19 cellular contexts compared by ENCODE assay signal in the genomic region with DNA sequence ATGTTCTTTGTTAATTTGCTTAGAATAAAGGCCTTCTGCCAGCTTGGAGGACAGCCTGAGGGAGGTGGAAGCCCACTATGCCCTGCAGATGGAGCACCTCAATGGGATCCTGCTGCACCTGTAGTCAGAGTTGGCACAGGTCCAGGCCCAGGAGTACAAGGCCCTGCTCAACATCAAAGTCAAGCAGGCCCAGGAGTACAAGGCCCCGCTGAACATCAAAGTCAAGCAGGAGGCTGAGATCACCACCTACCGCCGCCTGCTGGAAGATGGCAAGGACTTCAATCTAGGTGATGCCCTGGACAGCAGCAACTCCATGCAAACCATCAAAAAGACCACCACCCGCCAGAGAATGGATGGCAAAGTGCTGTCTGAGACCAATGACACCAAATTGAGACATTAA. TPM values are rescaled to one million over a fixed set of nuclear protein-coding genes. Genes with fewer than 3 reads are reported as not detected.
DNase-seq lines count a peak whose midpoint lies in the region; ATAC-seq and TF ChIP-seq lines count a peak whose summit lies in the region.
"Had no signal": no experiment of that assay in that cellular context is flagged by ENCODE, and none has a peak within 500 bp of the region (broad histone marks: within the 10 kb centered on the region; RNA-seq: fewer than 3 reads in every experiment).

No MANE protein-coding gene starts in this region.

- H3K27me3 ChIP-seq in endodermal cell (ENCODE audit: control insufficient read depth, insufficient read depth, low read length, poor library complexity, severe bottlenecking) = no peaks in the 10 kb centered on the region
- H3K27me3 ChIP-seq: stomach had no signal

- H3K36me3 ChIP-seq in endodermal cell (ENCODE audit: control insufficient read depth, insufficient read depth, low read length) = no peaks in the 10 kb centered on the region
- H3K36me3 ChIP-seq: left ventricle myocardium inferior, prostate gland, stomach had no signal

- WGBS in endodermal cell (ENCODE audit: insufficient coverage in 1 of 2, insufficient read length in 1 of 2), 2 experiments = 65 to 80% methylated on average over 2 to 4 of the region's 4 CpGs

- peak; percentile 74 for TF ChIP-seq CTCF in endodermal cell (conservative IDR thresholded peaks at IDR 0.05)

- no peak overlapping the region for H3K9ac ChIP-seq in endodermal cell (ENCODE audit: extremely low read depth, low read length, poor library complexity, severe bottlenecking)

- no peaks in the 10 kb centered on the region for H3K36me3 Mint-ChIP-seq in endodermal cell (ENCODE audit: low read depth)

- no peaks in the 10 kb centered on the region for H3K27me3 Mint-ChIP-seq in endodermal cell (ENCODE audit: insufficient read depth)
- H3K27me3 Mint-ChIP-seq: activated naive CD4-positive, alpha-beta T cell treated with anti-CD3 and anti-CD28 coated beads, Interleukin-2, amount 50 U/mL, for 24 hours had no signal

- no peak overlapping the region for H3K4me3 ChIP-seq in endodermal cell (ENCODE audit: low read length)
- H3K4me3 ChIP-seq: left ventricle myocardium inferior, prostate gland, stomach had no signal

- no peaks in the 10 kb centered on the region for H3K4me1 ChIP-seq in endodermal cell (ENCODE audit: control insufficient read depth, insufficient read depth, low read length)
- H3K4me1 ChIP-seq: left ventricle myocardium inferior, prostate gland, stomach had no signal

- H3K4me1 Mint-ChIP-seq in endodermal cell = peaks cover 18% of the 10 kb centered on the region
- H3K4me1 Mint-ChIP-seq: activated naive CD4-positive, alpha-beta T cell treated with anti-CD3 and anti-CD28 coated beads, Interleukin-2, amount 50 U/mL, for 24 hours had no signal

- no peak for ATAC-seq in GM21723 (IDR thresholded peaks at IDR 0.05; ENCODE audit: unreplicated experiment)
- ATAC-seq: activated T-cell treated with anti-CD3 and anti-CD28 coated beads, Interleukin-2, amount 50 U/mL, for 4 hours; effector memory CD8-positive, alpha-beta T cell had no signal

- H3K9me3 Mint-ChIP-seq in endodermal cell = peaks cover 17% of the 10 kb centered on the region

- no peak overlapping the region for H3K27ac Mint-ChIP-seq in endodermal cell
- H3K27ac Mint-ChIP-seq: activated naive CD4-positive, alpha-beta T cell treated with anti-CD3 and anti-CD28 coated beads, Interleukin-2, amount 50 U/mL, for 24 hours; effector memory CD8-positive, alpha-beta T cell had no signal

- peak; percentile 2 for DNase-seq in NCI-H2171 treated with DMSO at 0.1 percent for 48 hours (lab: John Stamatoyannopoulos, UW)
- no peak for DNase-seq in NCI-H2171 (lab: John Stamatoyannopoulos, UW)
- peak; percentile 21 for DNase-seq in COLO668 (lab: John Stamatoyannopoulos, UW; ENCODE audit: unreplicated experiment)
- DNase-seq in NAMALWA (ENCODE audit: low spot score) = peak; percentile 17
- peak; percentile 65 for DNase-seq in endodermal cell
- DNase-seq in NOMO-1 treated with DMSO at 0.1 percent for 48 hours (lab: John Stamatoyannopoulos, UW; ENCODE audit: unreplicated experiment) = no peak
- DNase-seq in NCI-H2107 (lab: John Stamatoyannopoulos, UW) = no peak
- DNase-seq: activated CD4-positive, alpha-beta T cell treated with anti-CD3 and anti-CD28 coated beads, Interleukin-2, amount 50 U/mL, for 1 hour; activated T-cell treated with anti-CD3 and anti-CD28 coated beads, Interleukin-2, amount 50 U/mL, for 4 hours; C1 segment of cervical spinal cord; DMS153; effector memory CD8-positive, alpha-beta T cell; glutamatergic neuron; left ventricle myocardium inferior; NCI-H1092; stomach had no signal

- H3K4me3 Mint-ChIP-seq in endodermal cell = no peak overlapping the region
- H3K4me3 Mint-ChIP-seq: activated naive CD4-positive, alpha-beta T cell treated with anti-CD3 and anti-CD28 coated beads, Interleukin-2, amount 50 U/mL, for 24 hours; activated T-cell treated with anti-CD3 and anti-CD28 coated beads, Interleukin-2, amount 50 U/mL, for 4 hours; effector memory CD8-positive, alpha-beta T cell had no signal

- H3K9me3 ChIP-seq in endodermal cell (ENCODE audit: control insufficient read depth, low read length) = peaks cover 13% of the 10 kb centered on the region
- H3K9me3 ChIP-seq: prostate gland had no signal

- H3K27ac ChIP-seq in endodermal cell (ENCODE audit: low read depth, low read length) = no peak overlapping the region
- H3K27ac ChIP-seq: left ventricle myocardium inferior, prostate gland, stomach had no signal

RNA-seq across cellular contexts. Expression of a gene that starts 41.7 kb away (rescaled TPM):
- 10 to 100 TPM; 22.6 to 27.8 TPM for total RNA-seq in endodermal cell
- 18.9 TPM for polyA plus RNA-seq in endodermal cell (2013, experiment 1 of 2)
- 22.2 TPM for polyA plus RNA-seq in endodermal cell (2013, experiment 2 of 2)

RNA-seq across cellular contexts. Expression of a gene that starts 55.7 kb away (rescaled TPM):
- 10 to 100 TPM; 14.0 to 14.6 TPM for total RNA-seq in endodermal cell
- polyA plus RNA-seq in endodermal cell (2013, experiment 1 of 2) = 7.9 TPM
- polyA plus RNA-seq in endodermal cell (2013, experiment 2 of 2) = 9.2 TPM

Comparison
In these comparisons a context has a peak if more than half of its experiments do, and no peak if none do; other contexts are left out.
1. DNase-seq: peak in NCI-H2171 treated with DMSO at 0.1 percent for 48 hours (single experiment), COLO668 (single experiment), NAMALWA (single experiment) and endodermal cell (single experiment); none in NCI-H2171 (single experiment), NOMO-1 treated with DMSO at 0.1 percent for 48 hours (single experiment) and NCI-H2107 (single experiment).